ENCODE assay signal across 19 cellular contexts in the genomic region with DNA sequence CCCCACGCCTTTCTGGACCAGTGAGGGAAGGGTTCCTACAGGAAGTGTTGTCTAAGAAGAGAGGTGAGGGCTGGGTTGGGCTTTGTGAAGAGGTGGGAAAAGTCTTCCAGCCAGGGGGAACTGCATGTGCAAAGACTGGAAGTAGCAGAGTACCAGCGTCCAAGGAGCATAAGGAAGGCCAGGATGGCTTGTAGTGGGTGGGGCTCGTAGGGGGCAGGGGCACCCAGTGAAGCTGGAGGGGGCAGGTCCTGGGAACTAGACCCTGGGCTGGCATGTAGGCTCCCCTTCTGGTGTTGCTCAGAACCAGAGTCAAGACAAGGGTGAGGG. TPM values are rescaled to one million over a fixed set of nuclear protein-coding genes. Genes with fewer than 3 reads are reported as not detected.
"Had no signal": no experiment of that assay in that cellular context is flagged by ENCODE, and none has a peak within 500 bp of the region (broad histone marks: within the 10 kb centered on the region; RNA-seq: fewer than 3 reads in every experiment).

No MANE protein-coding gene starts in this region.

- H3K4me1 Mint-ChIP-seq: activated CD4-positive, alpha-beta memory T cell treated with anti-CD3 and anti-CD28 coated beads, Interleukin-2, amount 10 ng/mL, durations not matched to agents 7 days and 5 days; activated CD4-positive, alpha-beta T cell treated with anti-CD3 and anti-CD28 coated beads for 36 hours; activated naive CD4-positive, alpha-beta T cell treated with anti-CD3 and anti-CD28 coated beads, Interleukin-2, amount 10 ng/mL, durations not matched to agents 7 days and 5 days; activated naive CD8-positive, alpha-beta T cell treated with anti-CD3 and anti-CD28 coated beads for 36 hours had no signal

- H3K27ac Mint-ChIP-seq: activated CD4-positive, alpha-beta memory T cell treated with anti-CD3 and anti-CD28 coated beads, Interleukin-2, amount 10 ng/mL, durations not matched to agents 7 days and 5 days; activated CD4-positive, alpha-beta T cell treated with anti-CD3 and anti-CD28 coated beads for 36 hours; activated naive CD4-positive, alpha-beta T cell treated with anti-CD3 and anti-CD28 coated beads, Interleukin-2, amount 10 ng/mL, durations not matched to agents 7 days and 5 days; activated naive CD8-positive, alpha-beta T cell treated with anti-CD3 and anti-CD28 coated beads for 36 hours; activated T-cell treated with anti-CD3 and anti-CD28 coated beads, Interleukin-2, amount 50 U/mL, for 72 hours; activated T-helper 2 cell treated with anti-CD3 and anti-CD28 coated beads, Interferon-gamma antibody, Interleukin-2, Interleukin-4, amounts not matched to agents 10 μg/mL and 5 μg/mL and 100 μg/mL, durations not matched to agents 14 hours and 24 hours and 36 hours had no signal

- H3K9me2 ChIP-seq: SK-N-SH had no signal

- H3K4me3 Mint-ChIP-seq: activated CD4-positive, alpha-beta memory T cell treated with anti-CD3 and anti-CD28 coated beads, Interleukin-2, amount 10 ng/mL, durations not matched to agents 7 days and 5 days; activated CD4-positive, alpha-beta T cell treated with anti-CD3 and anti-CD28 coated beads for 36 hours; activated naive CD4-positive, alpha-beta T cell treated with anti-CD3 and anti-CD28 coated beads, Interleukin-2, amount 10 ng/mL, durations not matched to agents 7 days and 5 days; activated naive CD8-positive, alpha-beta T cell treated with anti-CD3 and anti-CD28 coated beads for 36 hours; activated T-cell treated with anti-CD3 and anti-CD28 coated beads, Interleukin-2, amount 50 U/mL, for 72 hours had no signal

- H3K27ac ChIP-seq: KMS-11, WERI-Rb-1 had no signal

- H3K9ac ChIP-seq: KMS-11, SK-N-SH had no signal

- H3K36me3 ChIP-seq: WERI-Rb-1 had no signal

- DNase-seq: activated CD4-positive, alpha-beta memory T cell treated with anti-CD3 and anti-CD28 coated beads, Interleukin-2, amount 10 ng/mL, durations not matched to agents 7 days and 5 days; activated CD4-positive, alpha-beta T cell treated with anti-CD3 and anti-CD28 coated beads for 36 hours; activated CD4-positive, alpha-beta T cell treated with anti-CD3 and anti-CD28 coated beads, Interleukin-2, amount 50 U/mL, for 1 hour; activated gamma-delta T cell treated with Interleukin-2 at 50 U/mL for 16 hours; activated naive CD4-positive, alpha-beta T cell treated with anti-CD3 and anti-CD28 coated beads, Interleukin-2, amount 10 ng/mL, durations not matched to agents 7 days and 5 days; activated naive CD8-positive, alpha-beta T cell treated with anti-CD3 and anti-CD28 coated beads for 36 hours; activated T-cell treated with anti-CD3 and anti-CD28 coated beads, Interleukin-2, amount 50 U/mL, for 72 hours; NCI-H1092; NCI-H1417 treated with DMSO at 0.1 percent for 48 hours; NCI-H1694 treated with DMSO at 0.1 percent for 48 hours; NCI-H2081; NCI-H510A treated with DMSO at 0.1 percent for 48 hours; RPMI8226; SK-N-SH; T-helper 1 cell; WERI-Rb-1 had no signal

- H3K36me3 Mint-ChIP-seq: activated naive CD4-positive, alpha-beta T cell treated with anti-CD3 and anti-CD28 coated beads, Interleukin-2, amount 10 ng/mL, durations not matched to agents 7 days and 5 days; activated naive CD8-positive, alpha-beta T cell treated with anti-CD3 and anti-CD28 coated beads for 36 hours had no signal

- H3K4me2 ChIP-seq: KMS-11, SK-N-SH had no signal

- H3K9me3 ChIP-seq: SK-N-SH had no signal

- H3K9me3 Mint-ChIP-seq: activated CD4-positive, alpha-beta memory T cell treated with anti-CD3 and anti-CD28 coated beads, Interleukin-2, amount 10 ng/mL, durations not matched to agents 7 days and 5 days; activated naive CD4-positive, alpha-beta T cell treated with anti-CD3 and anti-CD28 coated beads, Interleukin-2, amount 10 ng/mL, durations not matched to agents 7 days and 5 days; activated naive CD8-positive, alpha-beta T cell treated with anti-CD3 and anti-CD28 coated beads for 36 hours; activated T-cell treated with anti-CD3 and anti-CD28 coated beads, Interleukin-2, amount 50 U/mL, for 72 hours; activated T-helper 2 cell treated with anti-CD3 and anti-CD28 coated beads, Interferon-gamma antibody, Interleukin-2, Interleukin-4, amounts not matched to agents 10 μg/mL and 5 μg/mL and 100 μg/mL, durations not matched to agents 14 hours and 24 hours and 36 hours had no signal

- H3K27me3 Mint-ChIP-seq: activated CD4-positive, alpha-beta memory T cell treated with anti-CD3 and anti-CD28 coated beads, Interleukin-2, amount 10 ng/mL, durations not matched to agents 7 days and 5 days had no signal

RNA-seq across cellular contexts. Expression of gene PRRX2, which starts 20.4 kb away (rescaled TPM):
- total RNA-seq: activated CD4-positive, alpha-beta memory T cell treated with anti-CD3 and anti-CD28 coated beads, Interleukin-2, amount 10 ng/mL, durations not matched to agents 7 days and 5 days; MCF 10A had no signal
